24 cellular contexts compared by ENCODE assay signal in genomic region chr6:13648850-13649249, GRCh38.
"Had no signal": no experiment of that assay in that cellular context is flagged by ENCODE, and none has a peak within 500 bp of the region (broad histone marks: within the 10 kb centered on the region; RNA-seq: fewer than 3 reads in every experiment).

No MANE protein-coding gene starts in this region.

- H3K9me3 ChIP-seq: adrenal gland, ascending aorta, tibial artery had no signal

- H3K4me3 Mint-ChIP-seq: activated CD4-positive, alpha-beta memory T cell treated with anti-CD3 and anti-CD28 coated beads for 36 hours; dendritic cell treated with granulocyte-macrophage colony-stimulating factor and Interleukin-4, amounts not matched to agents 40 ng/mL and 50 ng/mL, for 4 days; naive B cell; stimulated activated naive CD8-positive, alpha-beta T cell treated with anti-CD3 and anti-CD28 coated beads, Interleukin-15, amount 100 ng/mL, for 72 hours had no signal

- DNase-seq: activated CD4-positive, alpha-beta memory T cell treated with anti-CD3 and anti-CD28 coated beads for 36 hours; activated CD4-positive, alpha-beta T cell treated with anti-CD3 and anti-CD28 coated beads for 48 hours; activated CD4-positive, CD25-positive, alpha-beta regulatory T cell; activated gamma-delta T cell treated with Interleukin-2 at 50 U/mL for 16 hours; activated T-cell treated with anti-CD3 and anti-CD28 coated beads for 4 hours; adrenal gland; brain microvascular endothelial cell; caudate nucleus; effector CD4-positive, alpha-beta T cell; foreskin fibroblast; kidney; naive B cell; nucleus accumbens; small intestine; stimulated activated CD4-positive, alpha-beta T cell treated with anti-CD3 and anti-CD28 coated beads, Interleukin-2, amount 100 ng/mL, for 24 hours; stimulated activated naive CD8-positive, alpha-beta T cell treated with anti-CD3 and anti-CD28 coated beads, Interleukin-15, amount 100 ng/mL, for 72 hours; tibial artery had no signal

- H3K36me3 ChIP-seq: brain microvascular endothelial cell had no signal

- H3K9me3 Mint-ChIP-seq: activated CD4-positive, alpha-beta memory T cell treated with anti-CD3 and anti-CD28 coated beads for 36 hours; dendritic cell treated with granulocyte-macrophage colony-stimulating factor and Interleukin-4, amounts not matched to agents 40 ng/mL and 50 ng/mL, for 4 days; naive B cell; stimulated activated effector memory CD8-positive, alpha-beta T cell treated with anti-CD3 and anti-CD28 coated beads, Interleukin-12 subunit alpha, Interleukin-12 subunit beta, amount 100 ng/mL, for 72 hours; stimulated activated naive CD8-positive, alpha-beta T cell treated with anti-CD3 and anti-CD28 coated beads, Interleukin-15, amount 100 ng/mL, for 72 hours had no signal

- H3K27ac Mint-ChIP-seq: stimulated activated naive CD8-positive, alpha-beta T cell treated with anti-CD3 and anti-CD28 coated beads, Interleukin-15, amount 100 ng/mL, for 72 hours had no signal

- H3K27me3 Mint-ChIP-seq: activated CD4-positive, alpha-beta memory T cell treated with anti-CD3 and anti-CD28 coated beads for 36 hours; activated naive CD8-positive, alpha-beta T cell; dendritic cell treated with granulocyte-macrophage colony-stimulating factor and Interleukin-4, amounts not matched to agents 40 ng/mL and 50 ng/mL, for 4 days; naive B cell; stimulated activated naive CD8-positive, alpha-beta T cell treated with anti-CD3 and anti-CD28 coated beads, Interleukin-15, amount 100 ng/mL, for 72 hours had no signal

- H3K27me3 ChIP-seq: adrenal gland, ascending aorta, brain microvascular endothelial cell, tibial artery had no signal

- H3K27ac ChIP-seq: adrenal gland, ascending aorta, brain microvascular endothelial cell, tibial artery had no signal

- H3K4me3 ChIP-seq: adrenal gland, ascending aorta, lung, tibial artery had no signal

- ATAC-seq: sciatic nerve; stimulated activated naive CD8-positive, alpha-beta T cell treated with anti-CD3 and anti-CD28 coated beads, Interleukin-15, amount 100 ng/mL, for 72 hours had no signal

- FAIRE-seq: endometrium, kidney, small intestine had no signal
